In the genomic region with DNA sequence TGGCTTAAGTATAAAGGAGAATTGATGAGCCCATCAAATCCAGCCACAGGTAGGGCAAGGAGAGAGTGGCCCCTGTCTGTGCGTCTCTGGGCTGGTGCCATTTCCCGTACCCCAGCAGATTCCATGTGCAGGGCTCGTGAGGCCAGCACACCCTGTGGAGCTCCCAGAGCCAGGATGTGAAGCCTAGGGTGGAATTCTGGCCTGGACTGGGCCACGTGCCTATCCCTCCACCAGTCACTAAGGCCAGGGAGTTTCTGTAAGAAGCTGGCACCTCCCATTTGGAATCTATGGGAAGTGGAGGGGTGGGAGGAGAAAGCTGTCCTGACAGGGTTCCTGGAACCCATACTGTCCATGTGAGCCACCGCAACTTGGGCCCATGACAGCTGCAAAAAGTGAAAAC, we compare ENCODE assay signal across 18 cellular contexts.
"Had no signal": no experiment of that assay in that cellular context is flagged by ENCODE, and none has a peak within 500 bp of the region (broad histone marks: within the 10 kb centered on the region; RNA-seq: fewer than 3 reads in every experiment).

No MANE protein-coding gene starts in this region.

- H3K27me3 ChIP-seq: brain microvascular endothelial cell, hepatocyte had no signal

- H3K36me3 ChIP-seq: brain microvascular endothelial cell, lower lobe of right lung had no signal

- H3K4me3 Mint-ChIP-seq: activated CD4-positive, alpha-beta T cell treated with anti-CD3 and anti-CD28 coated beads for 36 hours; activated CD8-positive, alpha-beta T cell treated with anti-CD3 and anti-CD28 coated beads for 36 hours; activated naive CD4-positive, alpha-beta T cell treated with anti-CD3 and anti-CD28 coated beads for 36 hours; activated T-helper 17 cell treated with anti-CD3 and anti-CD28 coated beads, Interleukin-2, amount 50 U/mL, for 72 hours; natural killer cell treated with Interleukin-12 subunit alpha and Interleukin-12 subunit beta and Interleukin-15 and Interleukin-18, amount 100 ng/mL, for 72 hours; stimulated activated naive CD8-positive, alpha-beta T cell treated with anti-CD3 and anti-CD28 coated beads, Interleukin-15, Interleukin-2, amounts not matched to agents 100 ng/mL and 50 ng/mL, for 24 hours had no signal

- H2AFZ ChIP-seq: hepatocyte had no signal

- H3K4me3 ChIP-seq: hepatocyte, lower lobe of right lung had no signal

- ATAC-seq: activated CD4-positive, alpha-beta T cell treated with anti-CD3 and anti-CD28 coated beads for 36 hours; activated CD8-positive, alpha-beta T cell treated with anti-CD3 and anti-CD28 coated beads for 36 hours; activated T-helper 17 cell treated with anti-CD3 and anti-CD28 coated beads, Interleukin-2, amount 50 U/mL, for 72 hours; lower lobe of right lung; natural killer cell treated with Interleukin-12 subunit alpha and Interleukin-12 subunit beta and Interleukin-15 and Interleukin-18, amount 100 ng/mL, for 72 hours; sciatic nerve had no signal

- H3K4me2 ChIP-seq: hepatocyte had no signal

- H3K27me3 Mint-ChIP-seq: activated CD4-positive, alpha-beta T cell treated with anti-CD3 and anti-CD28 coated beads for 36 hours; activated CD8-positive, alpha-beta T cell treated with anti-CD3 and anti-CD28 coated beads for 36 hours; activated T-helper 17 cell treated with anti-CD3 and anti-CD28 coated beads, Interleukin-2, amount 50 U/mL, for 72 hours; natural killer cell treated with Interleukin-12 subunit alpha and Interleukin-12 subunit beta and Interleukin-15 and Interleukin-18, amount 100 ng/mL, for 72 hours; stimulated activated naive CD8-positive, alpha-beta T cell treated with anti-CD3 and anti-CD28 coated beads, Interleukin-15, Interleukin-2, amounts not matched to agents 100 ng/mL and 50 ng/mL, for 24 hours had no signal

- H3K9me3 Mint-ChIP-seq: activated naive CD4-positive, alpha-beta T cell treated with anti-CD3 and anti-CD28 coated beads for 36 hours; activated T-helper 17 cell treated with anti-CD3 and anti-CD28 coated beads, Interleukin-2, amount 50 U/mL, for 72 hours; natural killer cell treated with Interleukin-12 subunit alpha and Interleukin-12 subunit beta and Interleukin-15 and Interleukin-18, amount 100 ng/mL, for 72 hours had no signal

- DNase-seq: activated CD4-positive, alpha-beta T cell treated with anti-CD3 and anti-CD28 coated beads for 36 hours; activated CD8-positive, alpha-beta T cell treated with anti-CD3 and anti-CD28 coated beads for 36 hours; activated naive CD4-positive, alpha-beta T cell treated with anti-CD3 and anti-CD28 coated beads for 36 hours; activated T-cell treated with anti-CD3 and anti-CD28 coated beads for 4 hours; amniotic stem cell; brain microvascular endothelial cell; cerebellar nuclear complex; dermis blood vessel endothelial cell; kidney glomerular epithelial cell; lower lobe of right lung; nucleus accumbens; stimulated activated CD4-positive, alpha-beta T cell treated with anti-CD3 and anti-CD28 coated beads, Interleukin-2, amount 100 ng/mL, for 24 hours; T1000 had no signal

- H3K9me3 ChIP-seq: lower lobe of right lung had no signal

- H3K27ac ChIP-seq: brain microvascular endothelial cell, hepatocyte, lower lobe of right lung had no signal

- H3K27ac Mint-ChIP-seq: activated CD4-positive, alpha-beta T cell treated with anti-CD3 and anti-CD28 coated beads for 36 hours; activated CD8-positive, alpha-beta T cell treated with anti-CD3 and anti-CD28 coated beads for 36 hours; activated naive CD4-positive, alpha-beta T cell treated with anti-CD3 and anti-CD28 coated beads for 36 hours; activated T-helper 17 cell treated with anti-CD3 and anti-CD28 coated beads, Interleukin-2, amount 50 U/mL, for 72 hours; stimulated activated naive CD8-positive, alpha-beta T cell treated with anti-CD3 and anti-CD28 coated beads, Interleukin-15, Interleukin-2, amounts not matched to agents 100 ng/mL and 50 ng/mL, for 24 hours had no signal
